12 cellular contexts compared by ENCODE assay signal in genomic region chr17:39365252-39365651, GRCh38. TPM values are rescaled to one million over a fixed set of nuclear protein-coding genes. Genes with fewer than 3 reads are reported as not detected.
DNase-seq lines count a peak whose midpoint lies in the region; ATAC-seq and TF ChIP-seq lines count a peak whose summit lies in the region.
"Had no signal": no experiment of that assay in that cellular context is flagged by ENCODE, and none has a peak within 500 bp of the region (broad histone marks: within the 10 kb centered on the region; RNA-seq: fewer than 3 reads in every experiment).

No MANE protein-coding gene starts in this region.

- no peaks in the 10 kb centered on the region for H3K36me3 ChIP-seq in MG63
- H3K36me3 ChIP-seq: WERI-Rb-1 had no signal

- H3K9me3 ChIP-seq in MG63: no peaks in the 10 kb centered on the region
- H3K9me3 ChIP-seq: BLaER1 had no signal

- intact Hi-C loops in activated CD4-positive, alpha-beta T cell treated with anti-CD3 and anti-CD28 coated beads for 36 hours (cut with DNase I, micrococcal nuclease): loop anchor here in 1 of 2 experiments (2.0 kb wide), 1 partner anchor 62 kb away; no protein-coding TSS in a partner anchor

- H3K27me3 ChIP-seq in MG63: no peaks in the 10 kb centered on the region
- H3K27me3 ChIP-seq: BLaER1 had no signal

- peak overlapping the region; percentile 36 for H3K27ac Mint-ChIP-seq in osteocyte (ENCODE audit: unreplicated experiment)
- no peak overlapping the region for H3K27ac Mint-ChIP-seq in activated CD4-positive, alpha-beta T cell treated with anti-CD3 and anti-CD28 coated beads for 36 hours

- DNase-seq in AG08395 (ENCODE audit: low spot score) (peak; percentile 55), MG63 (peak; percentile 23), fibroblast of the aortic adventitia (ENCODE audit: low read depth) (peak; percentile 89), osteocyte (ENCODE audit: extremely low spot score, unreplicated experiment) (no peak)
- DNase-seq in activated T-cell treated with anti-CD3 and anti-CD28 coated beads, Interleukin-2, amount 50 U/mL, for 1 hour: no peak
- DNase-seq in activated CD4-positive, alpha-beta T cell treated with anti-CD3 and anti-CD28 coated beads for 4 hours: no peak
- DNase-seq in activated CD4-positive, alpha-beta T cell treated with anti-CD3 and anti-CD28 coated beads for 36 hours: no peak
- DNase-seq: activated T-cell treated with anti-CD3 and anti-CD28 coated beads, Interleukin-2, amount 50 U/mL, for 48 hours; hippocampal formation; WERI-Rb-1 had no signal

- peaks cover 3% of the 10 kb centered on the region for H3K36me3 Mint-ChIP-seq in osteocyte (ENCODE audit: unreplicated experiment)
- no peaks in the 10 kb centered on the region for H3K36me3 Mint-ChIP-seq in activated CD4-positive, alpha-beta T cell treated with anti-CD3 and anti-CD28 coated beads for 36 hours (ENCODE audit: low read depth)

- TF ChIP-seq CTCF in fibroblast of the aortic adventitia (IDR thresholded peaks at IDR 0.05; ENCODE audit: insufficient read depth, low read length) (no peak), osteocyte (IDR thresholded peaks at IDR 0.05) (no peak)

- no peak for ATAC-seq in GM18511 (IDR thresholded peaks at IDR 0.05; ENCODE audit: unreplicated experiment)
- ATAC-seq in activated CD4-positive, alpha-beta T cell treated with anti-CD3 and anti-CD28 coated beads for 36 hours: no peak

- H3K27me3 Mint-ChIP-seq in osteocyte (ENCODE audit: unreplicated experiment): no peaks in the 10 kb centered on the region
- H3K27me3 Mint-ChIP-seq in activated CD4-positive, alpha-beta T cell treated with anti-CD3 and anti-CD28 coated beads for 36 hours: no peaks in the 10 kb centered on the region

- CTCF ChIA-PET in activated CD4-positive, alpha-beta T cell treated with anti-CD3 and anti-CD28 coated beads for 36 hours (lab: Charles Lee): interaction anchor here (1.1 kb wide), 1 partner anchor 10 kb away, joined by 4 read pairs; no protein-coding TSS in a partner anchor

- peaks cover 17% of the 10 kb centered on the region for H3K4me1 Mint-ChIP-seq in osteocyte (ENCODE audit: unreplicated experiment)
- peaks cover 12% of the 10 kb centered on the region for H3K4me1 Mint-ChIP-seq in activated CD4-positive, alpha-beta T cell treated with anti-CD3 and anti-CD28 coated beads for 36 hours

- H3K4me3 Mint-ChIP-seq in osteocyte (ENCODE audit: unreplicated experiment): no peak overlapping the region
- H3K4me3 Mint-ChIP-seq in activated CD4-positive, alpha-beta T cell treated with anti-CD3 and anti-CD28 coated beads for 36 hours: no peak overlapping the region

- H3K9me3 Mint-ChIP-seq in osteocyte (ENCODE audit: unreplicated experiment): no peaks in the 10 kb centered on the region
- H3K9me3 Mint-ChIP-seq in activated CD4-positive, alpha-beta T cell treated with anti-CD3 and anti-CD28 coated beads for 36 hours (ENCODE audit: low read depth): no peaks in the 10 kb centered on the region

- POLR2A ChIA-PET in activated CD4-positive, alpha-beta T cell treated with anti-CD3 and anti-CD28 coated beads for 36 hours (lab: Charles Lee): no interaction called here

- peak overlapping the region; percentile 29 for H3K4me3 ChIP-seq in MG63
- H3K4me3 ChIP-seq in fibroblast of the aortic adventitia (ENCODE audit: low read depth, low read length): peak overlapping the region; percentile 39
- H3K4me3 ChIP-seq: BLaER1 had no signal

RNA-seq across cellular contexts. Expression of gene FBXL20, which starts 36.2 kb away (rescaled TPM):
- total RNA-seq in MG63 (2014; rRNA removed; shearing (Covaris generic); ENCODE audit: low replicate concordance): 12.3 and 31.8 TPM in 2 replicates
- total RNA-seq in fibroblast of the aortic adventitia (ENCODE audit: low replicate concordance): 7.4 and 19.4 TPM in 2 replicates
- 28.0 TPM in 2 replicates for total RNA-seq in osteocyte
- 10 to 100 TPM; 16.9 to 18.9 TPM for total RNA-seq in activated CD4-positive, alpha-beta T cell treated with anti-CD3 and anti-CD28 coated beads for 36 hours

Comparison
In these comparisons a context has a peak if more than half of its experiments do, and no peak if none do; other contexts are left out.
1. DNase-seq: peak in AG08395 (single experiment), MG63 (single experiment) and fibroblast of the aortic adventitia (single experiment); none in osteocyte (single experiment), activated T-cell treated with anti-CD3 and anti-CD28 coated beads, Interleukin-2, amount 50 U/mL, for 1 hour (single experiment), activated CD4-positive, alpha-beta T cell treated with anti-CD3 and anti-CD28 coated beads for 4 hours (0 of 2) and activated CD4-positive, alpha-beta T cell treated with anti-CD3 and anti-CD28 coated beads for 36 hours (single experiment).